In the genomic region with DNA sequence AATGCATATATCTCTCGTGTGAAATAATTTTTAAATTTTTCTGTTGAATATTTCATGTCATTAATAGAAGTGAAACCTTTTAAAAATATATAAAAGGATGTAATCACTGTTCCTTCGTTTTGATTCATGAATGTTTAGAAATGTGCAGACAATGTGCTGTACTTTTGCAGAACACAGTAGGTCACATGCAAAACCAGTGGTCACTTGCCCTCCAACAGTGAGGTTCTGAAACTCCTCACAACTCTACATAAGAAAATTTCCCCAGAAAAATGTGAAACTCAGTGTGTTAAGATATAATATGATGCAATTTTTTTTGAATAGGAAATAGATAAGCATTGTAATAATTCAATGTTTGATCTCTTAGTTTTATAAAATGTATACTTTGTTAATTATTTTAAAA, we compare ENCODE assay signal across 7 cellular contexts.
A peak's percentile ranks its signal among the peaks of the same experiment; 100 is the strongest.
ATAC-seq lines count a peak whose summit lies in the region.

No MANE protein-coding gene starts in this region.

- peak; percentile 88 for ATAC-seq in GM18502 (IDR thresholded peaks at IDR 0.05; ENCODE audit: poor library complexity, unreplicated experiment)
- ATAC-seq in GM18870 (IDR thresholded peaks at IDR 0.05; ENCODE audit: unreplicated experiment) = peak; percentile 70
- ATAC-seq in GM21390 (IDR thresholded peaks at IDR 0.05; ENCODE audit: unreplicated experiment) = peak; percentile 83
- peak; percentile 91 for ATAC-seq in HG02588 (IDR thresholded peaks at IDR 0.05; ENCODE audit: unreplicated experiment)
- peak; percentile 79 for ATAC-seq in HG02938 (IDR thresholded peaks at IDR 0.05; ENCODE audit: unreplicated experiment)
- ATAC-seq in HG03342 (IDR thresholded peaks at IDR 0.05; ENCODE audit: unreplicated experiment) = peak; percentile 78
- ATAC-seq in HG03558 (IDR thresholded peaks at IDR 0.05; ENCODE audit: extremely low read depth, unreplicated experiment) = peak; percentile 49

Comparison
In these comparisons a context has a peak if more than half of its experiments do, and no peak if none do; other contexts are left out.
1. Peak in every context shown above with its lines: ATAC-seq.